1 cellular context compared by ENCODE assay signal in genomic region chr2:61808693-61809092, GRCh38.
A peak's percentile ranks its signal among the peaks of the same experiment; 100 is the strongest.
TF ChIP-seq lines count a peak whose summit lies in the region.

No MANE protein-coding gene starts in this region.

TF ChIP-seq in HepG2, 621 proteins besides CTCF, POLR2A, EP300 and RAD21 (continued from another document):
- TF ChIP-seq ZNF18 (CRISPR knock-in tag; IDR thresholded peaks at IDR 0.05; ENCODE audit: insufficient replicate concordance), result peak; percentile 46
